In genomic region chr20:833121-833449, GRCh38 we compare ENCODE assay signal across 8 cellular contexts. TPM values are rescaled to one million over a fixed set of nuclear protein-coding genes. Genes with fewer than 3 reads are reported as not detected.
DNase-seq lines count a peak whose midpoint lies in the region; ATAC-seq and TF ChIP-seq lines count a peak whose summit lies in the region.

No MANE protein-coding gene starts in this region.

- peak overlapping the region; percentile 75 for H3K4me3 ChIP-seq in retinal pigment epithelial cell (ENCODE audit: low read length)

- H3K36me3 Mint-ChIP-seq in endothelial cell (ENCODE audit: low read depth, unreplicated experiment), result peaks cover 5% of the 10 kb centered on the region

- DNase-seq in NCI-H226 (peak; percentile 24), endothelial cell (ENCODE audit: low spot score) (no peak), retinal pigment epithelial cell (ENCODE audit: low read depth) (no peak), mucosa of gallbladder (ENCODE audit: low spot score) (no peak), hypothalamus (lab: John Stamatoyannopoulos, UW) (no peak)

- peak overlapping the region; percentile 87 for H3K4me3 Mint-ChIP-seq in endothelial cell (ENCODE audit: unreplicated experiment)

- H3K9me3 Mint-ChIP-seq in endothelial cell (ENCODE audit: unreplicated experiment), result no peaks in the 10 kb centered on the region

- H3K27me3 Mint-ChIP-seq in endothelial cell (ENCODE audit: unreplicated experiment), result peaks cover 5% of the 10 kb centered on the region

- ATAC-seq in GM18868 (IDR thresholded peaks at IDR 0.05; ENCODE audit: unreplicated experiment) (peak; percentile 21), HG03520 (IDR thresholded peaks at IDR 0.05; ENCODE audit: unreplicated experiment) (no peak), HG02571 (IDR thresholded peaks at IDR 0.05; ENCODE audit: unreplicated experiment) (no peak)

- no peak for TF ChIP-seq CTCF in endothelial cell (IDR thresholded peaks at IDR 0.05; ENCODE audit: unreplicated experiment)
- TF ChIP-seq CTCF in retinal pigment epithelial cell (conservative IDR thresholded peaks at IDR 0.05; ENCODE audit: low read depth, low read length), result no peak

- peak overlapping the region; percentile 88 for H3K27ac Mint-ChIP-seq in endothelial cell (ENCODE audit: unreplicated experiment)

- H3K4me1 Mint-ChIP-seq in endothelial cell (ENCODE audit: unreplicated experiment), result peaks cover 17% of the 10 kb centered on the region

RNA-seq across cellular contexts. Expression of gene FAM110A, which starts 0.4 kb away (rescaled TPM):
- total RNA-seq in endothelial cell (ENCODE audit: unreplicated experiment) (7.2 TPM), mucosa of gallbladder (16.1 TPM)
